Comparison of ENCODE assay signal across 8 cellular contexts in the genomic region with DNA sequence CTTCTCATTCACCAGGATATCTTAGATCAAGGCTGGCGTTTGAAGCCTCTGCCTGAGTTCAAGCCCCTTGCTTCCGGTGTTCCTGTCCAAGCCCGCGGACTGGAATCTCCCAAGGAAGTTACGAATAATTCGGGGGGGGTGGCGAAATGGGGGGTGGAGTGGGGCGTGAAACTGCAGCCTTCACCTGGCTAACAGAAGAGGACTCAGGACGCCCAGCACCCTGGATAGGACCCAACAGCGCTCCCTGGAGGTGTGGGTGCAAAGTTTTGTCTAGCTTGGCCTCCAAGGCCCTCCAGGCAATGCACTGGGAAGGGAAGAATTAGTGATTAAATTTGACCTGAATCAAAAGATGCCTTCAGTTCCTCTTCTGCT. TPM values are rescaled to one million over a fixed set of nuclear protein-coding genes. Genes with fewer than 3 reads are reported as not detected.
DNase-seq lines count a peak whose midpoint lies in the region; ATAC-seq lines count a peak whose summit lies in the region.

No MANE protein-coding gene starts in this region.

- peaks cover 27% of the 10 kb centered on the region for H3K4me1 ChIP-seq in CD4-positive, CD25-positive, alpha-beta regulatory T cell (ENCODE audit: control insufficient read depth, insufficient read depth, low read length, poor library complexity, severe bottlenecking)

- peak; percentile 31 to 38 for ATAC-seq in CD4-positive, CD25-positive, alpha-beta regulatory T cell (ENCODE audit: low read depth in 2 of 2)
- peak; percentile 70 for ATAC-seq in left colon
- ATAC-seq in HG02798 (IDR thresholded peaks at IDR 0.05; ENCODE audit: poor library complexity, unreplicated experiment), result no peak

- H3K27me3 Mint-ChIP-seq in CD4-positive, CD25-positive, alpha-beta regulatory T cell, result peaks cover 5% of the 10 kb centered on the region

- H3K4me3 Mint-ChIP-seq in CD4-positive, CD25-positive, alpha-beta regulatory T cell, result peak overlapping the region; percentile 89 to 97 (median 94)

- H3K4me1 Mint-ChIP-seq in CD4-positive, CD25-positive, alpha-beta regulatory T cell, result peaks cover 10 to 61% (median 43%) of the 10 kb centered on the region in 4 donors

- no peaks in the 10 kb centered on the region for H3K36me3 ChIP-seq in CD4-positive, CD25-positive, alpha-beta regulatory T cell (ENCODE audit: control insufficient read depth, insufficient read depth, low read length)

- intact Hi-C loops in left colon (cut with DNase I, micrococcal nuclease), result loop anchor here in 1 of 2 donors (10.0 kb wide), 2 partner anchors 161 to 851 kb away; no protein-coding TSS in a partner anchor

- H3K9me3 Mint-ChIP-seq in CD4-positive, CD25-positive, alpha-beta regulatory T cell, result peaks cover 0 to 3% (median 0%) of the 10 kb centered on the region in 7 donors

- H3K36me3 Mint-ChIP-seq in CD4-positive, CD25-positive, alpha-beta regulatory T cell, result peaks cover 4% of the 10 kb centered on the region

- no peaks in the 10 kb centered on the region for H3K27me3 ChIP-seq in CD4-positive, CD25-positive, alpha-beta regulatory T cell (ENCODE audit: control insufficient read depth, insufficient read depth, low read length)

- peak; percentile 72 to 91 (median 82) for DNase-seq in CD4-positive, CD25-positive, alpha-beta regulatory T cell
- peak; percentile 63 for DNase-seq in H4 (ENCODE audit: low spot score)
- DNase-seq in NCI-H2107 treated with DMSO at 0.1 percent for 48 hours (lab: John Stamatoyannopoulos, UW; ENCODE audit: unreplicated experiment), result peak; percentile 23
- peak; percentile 56 to 71 (median 68) for DNase-seq in activated CD4-positive, CD25-positive, alpha-beta regulatory T cell (lab: John Stamatoyannopoulos, UW)
- DNase-seq in cerebellar cortex (ENCODE audit: low spot score), result peak; percentile 67
- peak; percentile 58 to 77 for DNase-seq in left colon
- DNase-seq in stimulated activated CD4-positive, alpha-beta T cell treated with anti-CD3 and anti-CD28 coated beads, Interleukin-1b, Interleukin-23, amount 100 ng/mL, for 48 hours, result peak; percentile 77

- peak overlapping the region; percentile 86 for H3K27ac ChIP-seq in CD4-positive, CD25-positive, alpha-beta regulatory T cell (ENCODE audit: insufficient read depth, low read length, poor library complexity, severe bottlenecking)

- peak overlapping the region; percentile 98 for H3K4me3 ChIP-seq in CD4-positive, CD25-positive, alpha-beta regulatory T cell (ENCODE audit: low read depth, low read length)

- H3K9me3 ChIP-seq in CD4-positive, CD25-positive, alpha-beta regulatory T cell (ENCODE audit: control insufficient read depth in 2 of 2, low read length in 2 of 2), result no peaks in the 10 kb centered on the region

- peak overlapping the region; percentile 89 to 97 (median 94) for H3K27ac Mint-ChIP-seq in CD4-positive, CD25-positive, alpha-beta regulatory T cell

RNA-seq across cellular contexts. Expression of gene TRIB2, which starts 0.9 kb away (rescaled TPM):
- 180 TPM for total RNA-seq in CD4-positive, CD25-positive, alpha-beta regulatory T cell
- polyA plus RNA-seq in CD4-positive, CD25-positive, alpha-beta regulatory T cell, result 100 to 1,000 TPM in 3 of 4 donors, 10 to 100 TPM in 1; 87.6 to 131 (median 109) TPM
- total RNA-seq in H4 (2014; rRNA removed; shearing (Covaris generic)), result 31.4 and 34.8 TPM in 2 replicates
- total RNA-seq in left colon, result 1 to 10 TPM; 3.4 to 7.8 TPM

Comparison
In these comparisons a context has a peak if more than half of its experiments do, and no peak if none do; other contexts are left out.
1. DNase-seq: peak in every context shown above with its lines; median percentile 82 in CD4-positive, CD25-positive, alpha-beta regulatory T cell; 77 in stimulated activated CD4-positive, alpha-beta T cell treated with anti-CD3 and anti-CD28 coated beads, Interleukin-1b, Interleukin-23, amount 100 ng/mL, for 48 hours; 68 in activated CD4-positive, CD25-positive, alpha-beta regulatory T cell; 68 in left colon; 67 in cerebellar cortex; 63 in H4; 23 in NCI-H2107 treated with DMSO at 0.1 percent for 48 hours.